1 cellular context compared by ENCODE assay signal in the genomic region with DNA sequence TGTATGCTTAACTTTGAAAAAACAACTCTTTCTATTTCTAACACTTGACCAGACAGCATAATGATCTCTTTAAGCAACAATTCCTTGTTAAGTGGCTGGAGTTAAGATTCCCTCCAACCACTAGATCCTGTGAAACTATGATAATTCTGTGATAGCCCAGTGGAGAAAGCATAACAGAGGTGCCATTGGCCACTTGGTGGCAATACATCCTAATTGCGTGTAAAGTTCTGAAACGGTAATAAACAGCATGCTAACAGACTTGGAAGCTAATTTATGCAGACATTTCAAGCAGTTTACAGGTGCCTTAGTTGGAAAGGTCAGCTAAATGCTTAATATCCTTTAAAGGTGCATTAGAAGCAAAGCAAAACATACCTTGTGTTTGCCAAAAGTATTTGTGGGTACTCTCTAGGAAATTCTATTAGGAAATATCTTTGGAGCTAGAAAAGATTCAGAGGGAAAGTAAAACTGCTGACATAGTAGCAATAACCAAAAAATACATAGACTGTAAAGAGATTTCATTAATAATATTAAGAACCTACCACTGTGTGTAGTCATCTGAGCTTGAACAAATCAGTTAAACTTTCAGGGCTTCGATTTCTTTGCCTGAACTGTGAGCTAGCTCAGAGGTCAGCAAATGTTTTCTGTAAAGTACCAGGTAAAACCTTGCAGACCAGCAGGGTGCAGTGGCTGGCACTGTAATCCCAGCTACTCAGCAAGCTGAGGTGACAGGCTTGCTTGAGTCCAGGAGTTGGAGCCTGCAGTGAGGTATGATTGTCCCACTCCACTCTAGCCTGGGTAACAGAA.
A peak's percentile ranks its signal among the peaks of the same experiment; 100 is the strongest.
TF ChIP-seq lines count a peak whose summit lies in the region.

No MANE protein-coding gene starts in this region.

TF ChIP-seq in HepG2, 621 proteins besides CTCF, POLR2A, EP300 and RAD21 (continued from another document and continues in another):
- TF ChIP-seq SMC3 (IDR thresholded peaks at IDR 0.05; ENCODE audit: low read length) (peak; percentile 67), JDP2 (CRISPR knock-in tag; IDR thresholded peaks at IDR 0.05; ENCODE audit: borderline replicate concordance) (no peak), ZNF614 (CRISPR knock-in tag; IDR thresholded peaks at IDR 0.05; ENCODE audit: borderline replicate concordance) (0 out of 2 replicates have a peak, but pooled peaks have one; percentile 22), PRPF4 (IDR thresholded peaks at IDR 0.05; ENCODE audit: low read depth, low read length, poor library complexity, severe bottlenecking) (no peak), ZNF30 (CRISPR knock-in tag; IDR thresholded peaks at IDR 0.05) (no peak), ZNF788 (CRISPR knock-in tag; IDR thresholded peaks at IDR 0.05; ENCODE audit: borderline replicate concordance) (no peak), CREB1 (IDR thresholded peaks at IDR 0.05) (no peak), CREB1 (CRISPR knock-in tag; IDR thresholded peaks at IDR 0.05) (no peak), TP53 (CRISPR knock-in tag; conservative IDR thresholded peaks at IDR 0.05) (no peak), POGZ (CRISPR knock-in tag; IDR thresholded peaks at IDR 0.05) (no peak), RFX3 (CRISPR knock-in tag; IDR thresholded peaks at IDR 0.05) (no peak), SSRP1 (CRISPR knock-in tag; IDR thresholded peaks at IDR 0.05) (no peak), AGO2 (optimal IDR thresholded peaks at IDR 0.05; ENCODE audit: low read depth, low read length) (no peak), ZSCAN29 (CRISPR knock-in tag; conservative IDR thresholded peaks at IDR 0.05) (peak; percentile 85; the same call in 1 of the 2 replicates), JUNB (CRISPR knock-in tag; IDR thresholded peaks at IDR 0.05; ENCODE audit: borderline replicate concordance) (no peak), ZNF34 (CRISPR knock-in tag; IDR thresholded peaks at IDR 0.05; ENCODE audit: borderline replicate concordance) (no peak), ZNF451 (CRISPR knock-in tag; IDR thresholded peaks at IDR 0.05) (no peak), KDM2A (CRISPR knock-in tag; IDR thresholded peaks at IDR 0.05; ENCODE audit: borderline replicate concordance, low read depth) (no peak), NFIB (CRISPR knock-in tag; IDR thresholded peaks at IDR 0.05; ENCODE audit: borderline replicate concordance) (no peak), ZNF230 (CRISPR knock-in tag; IDR thresholded peaks at IDR 0.05) (peak; percentile 74; the same call in 1 of the 2 replicates), ZFY (CRISPR knock-in tag; IDR thresholded peaks at IDR 0.05) (no peak), ELF3 (CRISPR knock-in tag; IDR thresholded peaks at IDR 0.05) (0 out of 2 replicates have a peak, but pooled peaks have one; percentile 10), TARDBP (CRISPR knock-in tag; IDR thresholded peaks at IDR 0.05) (0 out of 2 replicates have a peak, but pooled peaks have one; percentile 24), NCOR1 (IDR thresholded peaks at IDR 0.05; ENCODE audit: borderline replicate concordance, low read length) (no peak), EZH2 (conservative IDR thresholded peaks at IDR 0.05; ENCODE audit: low read depth, low read length) (no peak), POLR2AphosphoS2 (IDR thresholded peaks at IDR 0.05; ENCODE audit: low read depth, low read length) (no peak), AKAP8 (CRISPR knock-in tag; IDR thresholded peaks at IDR 0.05) (no peak)
- TF ChIP-seq, protein P1, sequence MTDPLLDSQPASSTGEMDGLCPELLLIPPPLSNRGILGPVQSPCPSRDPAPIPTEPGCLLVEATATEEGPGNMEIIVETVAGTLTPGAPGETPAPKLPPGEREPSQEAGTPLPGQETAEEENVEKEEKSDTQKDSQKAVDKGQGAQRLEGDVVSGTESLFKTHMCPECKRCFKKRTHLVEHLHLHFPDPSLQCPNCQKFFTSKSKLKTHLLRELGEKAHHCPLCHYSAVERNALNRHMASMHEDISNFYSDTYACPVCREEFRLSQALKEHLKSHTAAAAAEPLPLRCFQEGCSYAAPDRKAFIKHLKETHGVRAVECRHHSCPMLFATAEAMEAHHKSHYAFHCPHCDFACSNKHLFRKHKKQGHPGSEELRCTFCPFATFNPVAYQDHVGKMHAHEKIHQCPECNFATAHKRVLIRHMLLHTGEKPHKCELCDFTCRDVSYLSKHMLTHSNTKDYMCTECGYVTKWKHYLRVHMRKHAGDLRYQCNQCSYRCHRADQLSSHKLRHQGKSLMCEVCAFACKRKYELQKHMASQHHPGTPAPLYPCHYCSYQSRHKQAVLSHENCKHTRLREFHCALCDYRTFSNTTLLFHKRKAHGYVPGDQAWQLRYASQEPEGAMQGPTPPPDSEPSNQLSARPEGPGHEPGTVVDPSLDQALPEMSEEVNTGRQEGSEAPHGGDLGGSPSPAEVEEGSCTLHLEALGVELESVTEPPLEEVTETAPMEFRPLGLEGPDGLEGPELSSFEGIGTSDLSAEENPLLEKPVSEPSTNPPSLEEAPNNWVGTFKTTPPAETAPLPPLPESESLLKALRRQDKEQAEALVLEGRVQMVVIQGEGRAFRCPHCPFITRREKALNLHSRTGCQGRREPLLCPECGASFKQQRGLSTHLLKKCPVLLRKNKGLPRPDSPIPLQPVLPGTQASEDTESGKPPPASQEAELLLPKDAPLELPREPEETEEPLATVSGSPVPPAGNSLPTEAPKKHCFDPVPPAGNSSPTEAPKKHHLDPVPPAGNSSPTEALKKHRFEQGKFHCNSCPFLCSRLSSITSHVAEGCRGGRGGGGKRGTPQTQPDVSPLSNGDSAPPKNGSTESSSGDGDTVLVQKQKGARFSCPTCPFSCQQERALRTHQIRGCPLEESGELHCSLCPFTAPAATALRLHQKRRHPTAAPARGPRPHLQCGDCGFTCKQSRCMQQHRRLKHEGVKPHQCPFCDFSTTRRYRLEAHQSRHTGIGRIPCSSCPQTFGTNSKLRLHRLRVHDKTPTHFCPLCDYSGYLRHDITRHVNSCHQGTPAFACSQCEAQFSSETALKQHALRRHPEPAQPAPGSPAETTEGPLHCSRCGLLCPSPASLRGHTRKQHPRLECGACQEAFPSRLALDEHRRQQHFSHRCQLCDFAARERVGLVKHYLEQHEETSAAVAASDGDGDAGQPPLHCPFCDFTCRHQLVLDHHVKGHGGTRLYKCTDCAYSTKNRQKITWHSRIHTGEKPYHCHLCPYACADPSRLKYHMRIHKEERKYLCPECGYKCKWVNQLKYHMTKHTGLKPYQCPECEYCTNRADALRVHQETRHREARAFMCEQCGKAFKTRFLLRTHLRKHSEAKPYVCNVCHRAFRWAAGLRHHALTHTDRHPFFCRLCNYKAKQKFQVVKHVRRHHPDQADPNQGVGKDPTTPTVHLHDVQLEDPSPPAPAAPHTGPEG (CRISPR knock-in tag; IDR thresholded peaks at IDR 0.05) = no peak
- TF ChIP-seq, protein P2, sequence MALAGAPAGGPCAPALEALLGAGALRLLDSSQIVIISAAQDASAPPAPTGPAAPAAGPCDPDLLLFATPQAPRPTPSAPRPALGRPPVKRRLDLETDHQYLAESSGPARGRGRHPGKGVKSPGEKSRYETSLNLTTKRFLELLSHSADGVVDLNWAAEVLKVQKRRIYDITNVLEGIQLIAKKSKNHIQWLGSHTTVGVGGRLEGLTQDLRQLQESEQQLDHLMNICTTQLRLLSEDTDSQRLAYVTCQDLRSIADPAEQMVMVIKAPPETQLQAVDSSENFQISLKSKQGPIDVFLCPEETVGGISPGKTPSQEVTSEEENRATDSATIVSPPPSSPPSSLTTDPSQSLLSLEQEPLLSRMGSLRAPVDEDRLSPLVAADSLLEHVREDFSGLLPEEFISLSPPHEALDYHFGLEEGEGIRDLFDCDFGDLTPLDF (CRISPR knock-in tag; IDR thresholded peaks at IDR 0.05) = no peak
- TF ChIP-seq, protein P3, sequence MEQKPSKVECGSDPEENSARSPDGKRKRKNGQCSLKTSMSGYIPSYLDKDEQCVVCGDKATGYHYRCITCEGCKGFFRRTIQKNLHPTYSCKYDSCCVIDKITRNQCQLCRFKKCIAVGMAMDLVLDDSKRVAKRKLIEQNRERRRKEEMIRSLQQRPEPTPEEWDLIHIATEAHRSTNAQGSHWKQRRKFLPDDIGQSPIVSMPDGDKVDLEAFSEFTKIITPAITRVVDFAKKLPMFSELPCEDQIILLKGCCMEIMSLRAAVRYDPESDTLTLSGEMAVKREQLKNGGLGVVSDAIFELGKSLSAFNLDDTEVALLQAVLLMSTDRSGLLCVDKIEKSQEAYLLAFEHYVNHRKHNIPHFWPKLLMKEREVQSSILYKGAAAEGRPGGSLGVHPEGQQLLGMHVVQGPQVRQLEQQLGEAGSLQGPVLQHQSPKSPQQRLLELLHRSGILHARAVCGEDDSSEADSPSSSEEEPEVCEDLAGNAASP (CRISPR knock-in tag; IDR thresholded peaks at IDR 0.05; ENCODE audit: borderline replicate concordance) = no peak
- TF ChIP-seq, protein P4, sequence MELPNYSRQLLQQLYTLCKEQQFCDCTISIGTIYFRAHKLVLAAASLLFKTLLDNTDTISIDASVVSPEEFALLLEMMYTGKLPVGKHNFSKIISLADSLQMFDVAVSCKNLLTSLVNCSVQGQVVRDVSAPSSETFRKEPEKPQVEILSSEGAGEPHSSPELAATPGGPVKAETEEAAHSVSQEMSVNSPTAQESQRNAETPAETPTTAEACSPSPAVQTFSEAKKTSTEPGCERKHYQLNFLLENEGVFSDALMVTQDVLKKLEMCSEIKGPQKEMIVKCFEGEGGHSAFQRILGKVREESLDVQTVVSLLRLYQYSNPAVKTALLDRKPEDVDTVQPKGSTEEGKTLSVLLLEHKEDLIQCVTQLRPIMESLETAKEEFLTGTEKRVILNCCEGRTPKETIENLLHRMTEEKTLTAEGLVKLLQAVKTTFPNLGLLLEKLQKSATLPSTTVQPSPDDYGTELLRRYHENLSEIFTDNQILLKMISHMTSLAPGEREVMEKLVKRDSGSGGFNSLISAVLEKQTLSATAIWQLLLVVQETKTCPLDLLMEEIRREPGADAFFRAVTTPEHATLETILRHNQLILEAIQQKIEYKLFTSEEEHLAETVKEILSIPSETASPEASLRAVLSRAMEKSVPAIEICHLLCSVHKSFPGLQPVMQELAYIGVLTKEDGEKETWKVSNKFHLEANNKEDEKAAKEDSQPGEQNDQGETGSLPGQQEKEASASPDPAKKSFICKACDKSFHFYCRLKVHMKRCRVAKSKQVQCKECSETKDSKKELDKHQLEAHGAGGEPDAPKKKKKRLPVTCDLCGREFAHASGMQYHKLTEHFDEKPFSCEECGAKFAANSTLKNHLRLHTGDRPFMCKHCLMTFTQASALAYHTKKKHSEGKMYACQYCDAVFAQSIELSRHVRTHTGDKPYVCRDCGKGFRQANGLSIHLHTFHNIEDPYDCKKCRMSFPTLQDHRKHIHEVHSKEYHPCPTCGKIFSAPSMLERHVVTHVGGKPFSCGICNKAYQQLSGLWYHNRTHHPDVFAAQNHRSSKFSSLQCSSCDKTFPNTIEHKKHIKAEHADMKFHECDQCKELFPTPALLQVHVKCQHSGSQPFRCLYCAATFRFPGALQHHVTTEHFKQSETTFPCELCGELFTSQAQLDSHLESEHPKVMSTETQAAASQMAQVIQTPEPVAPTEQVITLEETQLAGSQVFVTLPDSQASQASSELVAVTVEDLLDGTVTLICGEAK (IDR thresholded peaks at IDR 0.05) = no peak
- TF ChIP-seq, protein P4 (CRISPR knock-in tag; IDR thresholded peaks at IDR 0.05) = peak; percentile 91; the same call in 1 of the 2 replicates
- TF ChIP-seq, protein P5, sequence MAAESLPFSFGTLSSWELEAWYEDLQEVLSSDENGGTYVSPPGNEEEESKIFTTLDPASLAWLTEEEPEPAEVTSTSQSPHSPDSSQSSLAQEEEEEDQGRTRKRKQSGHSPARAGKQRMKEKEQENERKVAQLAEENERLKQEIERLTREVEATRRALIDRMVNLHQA (CRISPR knock-in tag; IDR thresholded peaks at IDR 0.05) = no peak
- TF ChIP-seq, protein P6, sequence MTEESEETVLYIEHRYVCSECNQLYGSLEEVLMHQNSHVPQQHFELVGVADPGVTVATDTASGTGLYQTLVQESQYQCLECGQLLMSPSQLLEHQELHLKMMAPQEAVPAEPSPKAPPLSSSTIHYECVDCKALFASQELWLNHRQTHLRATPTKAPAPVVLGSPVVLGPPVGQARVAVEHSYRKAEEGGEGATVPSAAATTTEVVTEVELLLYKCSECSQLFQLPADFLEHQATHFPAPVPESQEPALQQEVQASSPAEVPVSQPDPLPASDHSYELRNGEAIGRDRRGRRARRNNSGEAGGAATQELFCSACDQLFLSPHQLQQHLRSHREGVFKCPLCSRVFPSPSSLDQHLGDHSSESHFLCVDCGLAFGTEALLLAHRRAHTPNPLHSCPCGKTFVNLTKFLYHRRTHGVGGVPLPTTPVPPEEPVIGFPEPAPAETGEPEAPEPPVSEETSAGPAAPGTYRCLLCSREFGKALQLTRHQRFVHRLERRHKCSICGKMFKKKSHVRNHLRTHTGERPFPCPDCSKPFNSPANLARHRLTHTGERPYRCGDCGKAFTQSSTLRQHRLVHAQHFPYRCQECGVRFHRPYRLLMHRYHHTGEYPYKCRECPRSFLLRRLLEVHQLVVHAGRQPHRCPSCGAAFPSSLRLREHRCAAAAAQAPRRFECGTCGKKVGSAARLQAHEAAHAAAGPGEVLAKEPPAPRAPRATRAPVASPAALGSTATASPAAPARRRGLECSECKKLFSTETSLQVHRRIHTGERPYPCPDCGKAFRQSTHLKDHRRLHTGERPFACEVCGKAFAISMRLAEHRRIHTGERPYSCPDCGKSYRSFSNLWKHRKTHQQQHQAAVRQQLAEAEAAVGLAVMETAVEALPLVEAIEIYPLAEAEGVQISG (CRISPR knock-in tag; IDR thresholded peaks at IDR 0.05) = no peak
